21 cellular contexts compared by ENCODE assay signal in genomic region chr22:19664951-19665783, GRCh38. TPM values are rescaled to one million over a fixed set of nuclear protein-coding genes. Genes with fewer than 3 reads are reported as not detected.
A peak's percentile ranks its signal among the peaks of the same experiment; 100 is the strongest.
DNase-seq lines count a peak whose midpoint lies in the region; ATAC-seq and TF ChIP-seq lines count a peak whose summit lies in the region.
"Had no signal": no experiment of that assay in that cellular context is flagged by ENCODE, and none has a peak within 500 bp of the region (broad histone marks: within the 10 kb centered on the region; RNA-seq: fewer than 3 reads in every experiment).

No MANE protein-coding gene starts in this region.

- peaks cover 28% of the 10 kb centered on the region for H3K27me3 Mint-ChIP-seq in nephron progenitor cell (ENCODE audit: low read depth, poor library complexity)

- peak overlapping the region; percentile 66 for H3K27ac Mint-ChIP-seq in nephron progenitor cell
- H3K27ac Mint-ChIP-seq: B cell, H9, HFFc6 had no signal

- H3K4me1 Mint-ChIP-seq in nephron progenitor cell = peaks cover 36% of the 10 kb centered on the region
- H3K4me1 Mint-ChIP-seq: B cell had no signal

- H3K4me3 ChIP-seq in left ventricle myocardium inferior (no peak overlapping the region), brain microvascular endothelial cell (ENCODE audit: low read depth, low read length) (no peak overlapping the region)
- H3K4me3 ChIP-seq: GM23248, SJSA1 had no signal

- no peaks in the 10 kb centered on the region for H3K9me3 ChIP-seq in left ventricle myocardium inferior (replicated peaks)
- H3K9me3 ChIP-seq: SJSA1 had no signal

- in situ Hi-C loops in brain microvascular endothelial cell (cut with HindIII; ENCODE audit: low pct_ligation_motif_present, low sequenced_read_pairs) = no loop called here

- H3K9me3 Mint-ChIP-seq in nephron progenitor cell = no peaks in the 10 kb centered on the region
- H3K9me3 Mint-ChIP-seq: CD4-positive, CD25-positive, alpha-beta regulatory T cell; H9; HFFc6 had no signal

- no peaks in the 10 kb centered on the region for H3K36me3 Mint-ChIP-seq in nephron progenitor cell (ENCODE audit: low read depth)
- H3K36me3 Mint-ChIP-seq: CD4-positive, CD25-positive, alpha-beta regulatory T cell had no signal

- no peaks in the 10 kb centered on the region for H3K27me3 ChIP-seq in left ventricle myocardium inferior (ENCODE audit: low read depth)
- H3K27me3 ChIP-seq in brain microvascular endothelial cell (replicated peaks) = no peaks in the 10 kb centered on the region
- H3K27me3 ChIP-seq: SJSA1 had no signal

- H3K36me3 ChIP-seq in left ventricle myocardium inferior = no peaks in the 10 kb centered on the region
- no peaks in the 10 kb centered on the region for H3K36me3 ChIP-seq in brain microvascular endothelial cell (replicated peaks)
- H3K36me3 ChIP-seq: SJSA1 had no signal

- ATAC-seq in left cardiac atrium = no peak

- DNase-seq in left ventricle myocardium inferior (no peak), left cardiac atrium (no peak), brain microvascular endothelial cell (no peak), nephron progenitor cell (no peak), NCI-H774 (lab: John Stamatoyannopoulos, UW) (no peak), AML-193 (lab: John Stamatoyannopoulos, UW) (no peak), HuH-7.5 (ENCODE audit: low spot score) (no peak)
- DNase-seq: CD4-positive, CD25-positive, alpha-beta regulatory T cell; DMS79 treated with DMSO at 0.1 percent for 48 hours; GM23248; H9; HFFc6; KBM-7; NCI-H1092; NCI-H1436 treated with DMSO at 0.1 percent for 48 hours; NCI-H1930; NCI-H226; NCI-H510A treated with DMSO at 0.1 percent for 48 hours; OCI-M1 had no signal

- H3K27ac ChIP-seq in left ventricle myocardium inferior (replicated peaks) (peak overlapping the region; percentile 66), brain microvascular endothelial cell (peak overlapping the region; percentile 84)

- intact Hi-C loops in left ventricle myocardium inferior (cut with micrococcal nuclease) = no loop called here
- intact Hi-C loops in left cardiac atrium (cut with DNase I) = no loop called here

- peak overlapping the region; percentile 4 for H3K4me3 Mint-ChIP-seq in nephron progenitor cell
- H3K4me3 Mint-ChIP-seq: B cell; CD4-positive, CD25-positive, alpha-beta regulatory T cell; H9; HFFc6 had no signal

- TF ChIP-seq CTCF in left ventricle myocardium inferior (IDR thresholded peaks at IDR 0.05; ENCODE audit: borderline replicate concordance) = no peak
- TF ChIP-seq CTCF in brain microvascular endothelial cell (IDR thresholded peaks at IDR 0.05; ENCODE audit: low read depth, low read length, missing control alignments) = no peak
- TF ChIP-seq CTCF in nephron progenitor cell (IDR thresholded peaks at IDR 0.05) = no peak

- H3K4me1 ChIP-seq in left ventricle myocardium inferior = peaks cover 35% of the 10 kb centered on the region

RNA-seq across cellular contexts. Expression of gene SEPTIN5, which starts 49.1 kb away (rescaled TPM):
- total RNA-seq in left ventricle myocardium inferior (141 TPM), left cardiac atrium (100 to 1,000 TPM; 118 to 127 TPM)
- total RNA-seq: B cell had no signal

RNA-seq across cellular contexts. Expression of gene GP1BB, which starts 58.2 kb away (rescaled TPM):
- not detected for total RNA-seq in left ventricle myocardium inferior
- total RNA-seq in left cardiac atrium = not detected
- total RNA-seq: B cell had no signal
